Comparison of ENCODE assay signal across 8 cellular contexts in the genomic region with DNA sequence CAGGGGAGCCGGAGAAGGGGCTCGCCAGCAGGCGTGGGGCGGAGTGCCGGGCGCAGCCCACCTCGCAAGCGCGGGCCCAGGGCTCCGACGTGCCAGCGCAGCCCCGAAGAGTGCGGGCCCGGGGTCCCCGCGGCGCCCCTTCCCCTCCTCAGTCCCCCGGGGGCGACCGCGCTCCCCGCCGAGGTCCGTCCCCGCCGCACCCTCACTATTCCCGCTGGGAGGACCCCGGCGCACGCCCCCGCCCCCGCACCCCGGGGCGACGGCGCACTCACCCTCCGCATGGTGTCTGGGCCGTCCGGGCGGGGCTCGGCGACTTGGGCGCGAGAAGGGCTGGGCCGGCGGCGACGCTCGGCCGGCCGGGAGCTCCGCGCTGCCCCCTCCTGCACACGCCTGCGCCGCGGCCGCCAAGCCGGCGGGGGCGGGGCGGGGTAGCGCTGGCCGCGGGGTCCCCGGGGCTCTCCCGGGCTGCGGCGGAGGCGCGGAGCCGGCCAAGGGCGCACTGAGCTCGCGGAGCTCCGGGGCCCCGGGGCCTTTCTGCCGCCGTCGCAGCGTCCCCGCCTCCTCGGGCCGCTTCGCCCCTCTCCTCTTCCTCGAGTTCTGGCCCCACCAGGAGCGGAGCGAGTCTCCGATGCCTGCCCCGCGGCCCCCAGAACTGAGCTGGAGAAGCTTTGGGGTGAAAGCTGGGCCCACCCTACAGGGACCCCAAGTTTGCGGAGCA.
DNase-seq lines count a peak whose midpoint lies in the region; ATAC-seq and TF ChIP-seq lines count a peak whose summit lies in the region.

No MANE protein-coding gene starts in this region.

- H3K4me3 ChIP-seq in BLaER1 treated with 17β-estradiol and CSF1 and Interleukin-3, amounts not matched to agents 10 nM and 100 nM, result peak overlapping the region; percentile 18 to 61 (median 38); a peak in 17 of 20 replicates
- H3K4me3 ChIP-seq in heart right ventricle, result peak overlapping the region; percentile 18 to 56 (median 51)

- H3K9ac ChIP-seq in BLaER1 treated with 17β-estradiol and CSF1 and Interleukin-3, amounts not matched to agents 10 nM and 100 nM, result no peak overlapping the region

- no peaks in the 10 kb centered on the region for H3K36me3 ChIP-seq in BLaER1 treated with 17β-estradiol and CSF1 and Interleukin-3, amounts not matched to agents 10 nM and 100 nM
- no peaks in the 10 kb centered on the region for H3K36me3 ChIP-seq in heart right ventricle

- peaks cover 0 to 19% (median 0%) of the 10 kb centered on the region in 11 experiments; a peak in 5 of 22 replicates for H4K20me1 ChIP-seq in BLaER1 treated with 17β-estradiol and CSF1 and Interleukin-3, amounts not matched to agents 10 nM and 100 nM

- no peak overlapping the region for H3K27ac Mint-ChIP-seq in T-helper 17 cell

- peaks cover 21% of the 10 kb centered on the region for H3K4me1 Mint-ChIP-seq in T-helper 17 cell

- H3K4me3 Mint-ChIP-seq in T-helper 17 cell, result peak overlapping the region; percentile 90

- DNase-seq in T-helper 17 cell (no peak), heart right ventricle (peak in 1 of 2 donors; percentile 29), sciatic nerve (ENCODE audit: low spot score) (no peak), SKM-1 treated with dmso at 0.1 percent for 144 hours (lab: John Stamatoyannopoulos, UW; ENCODE audit: unreplicated experiment) (no peak)
- DNase-seq in stimulated activated CD4-positive, alpha-beta T cell treated with anti-CD3 and anti-CD28 coated beads, Interleukin-4, amount 100 ng/mL, for 4 hours, result no peak

- H3K27me3 Mint-ChIP-seq in T-helper 17 cell, result peaks cover 75% of the 10 kb centered on the region

- TF ChIP-seq CTCF in heart right ventricle (IDR thresholded peaks at IDR 0.05), result no peak

- H3K27me3 ChIP-seq in BLaER1 treated with 17β-estradiol and CSF1 and Interleukin-3, amounts not matched to agents 10 nM and 100 nM, result peaks cover 55 to 63% (median 59%) of the 10 kb centered on the region in 11 experiments
- H3K27me3 ChIP-seq in heart right ventricle, result peaks cover 6 to 95% (median 89%) of the 10 kb centered on the region in 7 donors

- ATAC-seq in GM18867 (IDR thresholded peaks at IDR 0.05; ENCODE audit: unreplicated experiment) (peak; percentile 79), HG02973 (IDR thresholded peaks at IDR 0.05; ENCODE audit: unreplicated experiment) (peak; percentile 60), T-helper 17 cell (peak; percentile 25), heart right ventricle (peak; percentile 48 to 88 (median 67)), sciatic nerve (peak; percentile 61)

- H3K27ac ChIP-seq in BLaER1 treated with 17β-estradiol and CSF1 and Interleukin-3, amounts not matched to agents 10 nM and 100 nM, result no peak overlapping the region
- H3K27ac ChIP-seq in heart right ventricle, result no peak overlapping the region

- H3K36me3 Mint-ChIP-seq in T-helper 17 cell (ENCODE audit: low read depth), result peaks cover 5% of the 10 kb centered on the region

- H3K4me2 ChIP-seq in BLaER1 treated with 17β-estradiol and CSF1 and Interleukin-3, amounts not matched to agents 10 nM and 100 nM, result peak overlapping the region in 10 of 11 experiments; percentile 28 to 62 (median 52); a peak in 17 of 22 replicates

- peaks cover 8 to 21% (median 13%) of the 10 kb centered on the region in 11 experiments; a peak in 18 of 22 replicates for H3K9me3 ChIP-seq in BLaER1 treated with 17β-estradiol and CSF1 and Interleukin-3, amounts not matched to agents 10 nM and 100 nM (replicated peaks in 1 of 11)
- no peaks in the 10 kb centered on the region for H3K9me3 ChIP-seq in T-helper 17 cell (ENCODE audit: control insufficient read depth, low read length, poor library complexity, severe bottlenecking)
- no peaks in the 10 kb centered on the region for H3K9me3 ChIP-seq in heart right ventricle

- intact Hi-C loops in heart right ventricle (cut with DNase I), result no loop called here
- intact Hi-C loops in sciatic nerve (cut with DNase I), result no loop called here

- peaks cover 0 to 11% (median 4%) of the 10 kb centered on the region in 10 experiments; a peak in 5 of 20 replicates for H3K4me1 ChIP-seq in BLaER1 treated with 17β-estradiol and CSF1 and Interleukin-3, amounts not matched to agents 10 nM and 100 nM
- H3K4me1 ChIP-seq in heart right ventricle, result peaks cover 2 to 21% (median 9%) of the 10 kb centered on the region in 9 donors

- 0 to 1% methylated on average over 77 to 93 of the region's 93 CpGs for WGBS in heart right ventricle, 2 donors

Comparison
In these comparisons a context has a peak if more than half of its experiments do, and no peak if none do; other contexts are left out.
1. ATAC-seq: peak in every context shown above with its lines; median percentile 79 in GM18867; 67 in heart right ventricle; 61 in sciatic nerve; 60 in HG02973; 25 in T-helper 17 cell.